Comparison of ENCODE assay signal across 23 cellular contexts in genomic region chr4:26762650-26763049, GRCh38.
A peak's percentile ranks its signal among the peaks of the same experiment; 100 is the strongest.
DNase-seq lines count a peak whose midpoint lies in the region; ATAC-seq, FAIRE-seq and TF ChIP-seq lines count a peak whose summit lies in the region.
"Had no signal": no experiment of that assay in that cellular context is flagged by ENCODE, and none has a peak within 500 bp of the region (broad histone marks: within the 10 kb centered on the region; RNA-seq: fewer than 3 reads in every experiment).

No MANE protein-coding gene starts in this region.

- H3K4ac ChIP-seq in IMR-90 (ENCODE audit: low read depth, low read length), result no peak overlapping the region

- no peak overlapping the region for H3K23ac ChIP-seq in IMR-90 (ENCODE audit: low read depth, low read length)

- intact Hi-C loops in IMR-90 (cut with micrococcal nuclease) (no loop called here), left colon (cut with DNase I, micrococcal nuclease) (no loop called here), posterior vena cava (cut with DNase I) (no loop called here)

- no peaks in the 10 kb centered on the region for H3K36me3 ChIP-seq in IMR-90 (ENCODE audit: control insufficient read depth, insufficient read depth, low read length)
- no peaks in the 10 kb centered on the region for H3K36me3 ChIP-seq in bronchial epithelial cell (ENCODE audit: control insufficient read depth, insufficient read depth, low read length)
- H3K36me3 ChIP-seq: lower lobe of right lung had no signal

- TF ChIP-seq CTCF in IMR-90 (conservative IDR thresholded peaks at IDR 0.05; ENCODE audit: low read depth, low read length), result no peak
- TF ChIP-seq CTCF in bronchial epithelial cell (IDR thresholded peaks at IDR 0.05; ENCODE audit: insufficient read depth, low read length, severe bottlenecking), result no peak

- H2BK5ac ChIP-seq in IMR-90 (ENCODE audit: low read depth, low read length, poor library complexity, severe bottlenecking), result no peak overlapping the region

- H4K5ac ChIP-seq in IMR-90 (ENCODE audit: low read depth, low read length), result no peak overlapping the region

- no peaks in the 10 kb centered on the region for H3K27me3 ChIP-seq in IMR-90 (ENCODE audit: control insufficient read depth, insufficient read depth, low read length)
- H3K27me3 ChIP-seq in bronchial epithelial cell (ENCODE audit: control insufficient read depth, insufficient read depth, low read length), result no peaks in the 10 kb centered on the region
- H3K27me3 ChIP-seq: spleen, testis had no signal

- H3K79me1 ChIP-seq in IMR-90 (ENCODE audit: low read depth in 1 of 2, low read length in 2 of 2), result no peaks in the 10 kb centered on the region

- in situ Hi-C loops in IMR-90 (cut with MboI; ENCODE audit: low sequenced_read_pairs), result no loop called here

- no peaks in the 10 kb centered on the region for H3K9me1 ChIP-seq in IMR-90 (ENCODE audit: insufficient read depth, low read length)

- no peak overlapping the region for H2BK120ac ChIP-seq in IMR-90 (ENCODE audit: low read depth, low read length)

- TF ChIP-seq RAD21 in IMR-90 (IDR thresholded peaks at IDR 0.05; ENCODE audit: low read length), result no peak

- dilution Hi-C loops in IMR-90 (cut with HindIII; ENCODE audit: low sequenced_read_pairs, unreplicated experiment), result no loop called here

- H2AK5ac ChIP-seq in IMR-90 (ENCODE audit: low read depth, low read length), result no peak overlapping the region

- H4K20me1 ChIP-seq in IMR-90 (ENCODE audit: insufficient read depth, low read length), result no peaks in the 10 kb centered on the region

- CTCF ChIA-PET in IMR-90 (lab: Yijun Ruan, JAX), result no interaction called here

- H4K8ac ChIP-seq in IMR-90 (ENCODE audit: low read depth in 2 of 2, low read length in 2 of 2), result no peak overlapping the region

- H3K18ac ChIP-seq in IMR-90 (ENCODE audit: low read depth, low read length), result no peak overlapping the region

- H4K91ac ChIP-seq in IMR-90 (ENCODE audit: insufficient read depth, low read depth, low read length), result no peak overlapping the region

- WGBS in IMR-90 (ENCODE audit: extremely low coverage in 2 of 2, insufficient read length in 1 of 2), 2 experiments, result no CpG with 5 or more reads among the region's 2 CpGs

- no peak for TF ChIP-seq POLR2A in IMR-90 (IDR thresholded peaks at IDR 0.05; ENCODE audit: low read depth, low read length)

- no peak overlapping the region for H3K14ac ChIP-seq in IMR-90 (replicated peaks; ENCODE audit: low read depth, low read length)

- H3K4me3 ChIP-seq in IMR-90 (ENCODE audit: insufficient read depth, low read depth, low read length) (no peak overlapping the region), bronchial epithelial cell (ENCODE audit: low read depth, low read length) (no peak overlapping the region)
- H3K4me3 ChIP-seq: lower lobe of right lung, spleen, testis had no signal

- DNase-seq in EH (ENCODE audit: low read depth), result peak; percentile 6
- peak; percentile 54 for DNase-seq in IMR-90
- peak; percentile 53 for DNase-seq in bronchial epithelial cell (ENCODE audit: low read depth)
- DNase-seq in left colon, result no peak
- DNase-seq in stimulated activated naive CD4-positive, alpha-beta T cell treated with Interleukin-2 at 50 U/mL for 16 hours (lab: John Stamatoyannopoulos, UW), result no peak
- DNase-seq in posterior vena cava (ENCODE audit: low spot score), result no peak
- no peak for DNase-seq in AG08396 (ENCODE audit: low spot score)
- DNase-seq: activated B cell treated with CpG ODN at 0.5 μM for 24 hours; activated T-cell treated with anti-CD3 and anti-CD28 coated beads, Interleukin-2, amount 50 U/mL, for 72 hours; CD8-positive, alpha-beta memory T cell; endodermal cell; foreskin melanocyte; Karpas-422; lower lobe of right lung; naive thymus-derived CD4-positive, alpha-beta T cell; NCI-H187; NCI-H446; posterior cingulate gyrus; SIG-M5; spleen; T-helper 17 cell; testis had no signal

- no peak overlapping the region for H2BK15ac ChIP-seq in IMR-90 (ENCODE audit: low read depth, low read length)

- no TSS peak for BruUV-seq in IMR-90 (replicated peaks; lab: Mats Ljungman, UMichigan)

- POLR2A ChIA-PET in IMR-90 (lab: Charles Lee; ENCODE audit: unreplicated experiment), result no interaction called here

- H2AK9ac ChIP-seq in IMR-90 (replicated peaks; ENCODE audit: low read depth, low read length, poor library complexity), result no peak overlapping the region

- no peak overlapping the region for H3K56ac ChIP-seq in IMR-90 (ENCODE audit: extremely low read depth, insufficient read depth, low read length)

- no peak overlapping the region for H2AFZ ChIP-seq in IMR-90 (replicated peaks; ENCODE audit: low read length, poor library complexity)

- no peaks in the 10 kb centered on the region for H3K4me1 ChIP-seq in IMR-90 (ENCODE audit: control insufficient read depth, insufficient read depth, low read length)
- H3K4me1 ChIP-seq: lower lobe of right lung, testis had no signal

- no peak overlapping the region for H3K27ac ChIP-seq in IMR-90 (ENCODE audit: insufficient read depth, low read length)
- H3K27ac ChIP-seq: lower lobe of right lung, testis had no signal

- H2BK20ac ChIP-seq in IMR-90 (ENCODE audit: low read depth, low read length), result no peak overlapping the region

- no peak overlapping the region for H3K9ac ChIP-seq in IMR-90 (ENCODE audit: low read depth, low read length)

- ATAC-seq in IMR-90 (ENCODE audit: low read depth) (no peak), left colon (peak; percentile 90), HG03354 (IDR thresholded peaks at IDR 0.05; ENCODE audit: poor library complexity, severe bottlenecking, unreplicated experiment) (no peak)
- ATAC-seq: activated T-cell treated with anti-CD3 and anti-CD28 coated beads, Interleukin-2, amount 50 U/mL, for 72 hours; lower lobe of right lung; naive thymus-derived CD4-positive, alpha-beta T cell; T-helper 17 cell had no signal

- no peak overlapping the region for H3K4me2 ChIP-seq in IMR-90 (ENCODE audit: low read depth, low read length)

- no peak for FAIRE-seq in bronchial epithelial cell (lab: Jason Lieb, UNC)

- H3K9me3 ChIP-seq in IMR-90 (ENCODE audit: control insufficient read depth, insufficient read depth, low read length), result no peaks in the 10 kb centered on the region
- H3K9me3 ChIP-seq: lower lobe of right lung, spleen, testis had no signal

TF ChIP-seq in IMR-90, 13 proteins besides CTCF, POLR2A, EP300 and RAD21:
- TF ChIP-seq MAZ (IDR thresholded peaks at IDR 0.05; ENCODE audit: borderline replicate concordance, low read depth, low read length) (no peak), SMC3 (IDR thresholded peaks at IDR 0.05; ENCODE audit: low read depth, low read length) (no peak), ELK1 (IDR thresholded peaks at IDR 0.05; ENCODE audit: borderline replicate concordance, low read depth, low read length) (no peak), RCOR1 (IDR thresholded peaks at IDR 0.05; ENCODE audit: insufficient replicate concordance, low read length) (no peak), CEBPB (IDR thresholded peaks at IDR 0.05; ENCODE audit: low read depth, low read length) (no peak), FOS (IDR thresholded peaks at IDR 0.05; ENCODE audit: low read depth, low read length) (no peak), USF2 (IDR thresholded peaks at IDR 0.05; ENCODE audit: low read depth, low read length) (no peak), CHD1 (IDR thresholded peaks at IDR 0.05; ENCODE audit: low read depth, low read length) (no peak), NFE2L2 (IDR thresholded peaks at IDR 0.05; ENCODE audit: low read depth, low read length) (no peak)

Comparison
In these comparisons a context has a peak if more than half of its experiments do, and no peak if none do; other contexts are left out.
1. DNase-seq: peak in EH (single experiment), IMR-90 (single experiment) and bronchial epithelial cell (single experiment); none in left colon (0 of 2), stimulated activated naive CD4-positive, alpha-beta T cell treated with Interleukin-2 at 50 U/mL for 16 hours (single experiment), posterior vena cava (single experiment) and AG08396 (single experiment).